ENCODE assay signal across 1 cellular context in the genomic region with DNA sequence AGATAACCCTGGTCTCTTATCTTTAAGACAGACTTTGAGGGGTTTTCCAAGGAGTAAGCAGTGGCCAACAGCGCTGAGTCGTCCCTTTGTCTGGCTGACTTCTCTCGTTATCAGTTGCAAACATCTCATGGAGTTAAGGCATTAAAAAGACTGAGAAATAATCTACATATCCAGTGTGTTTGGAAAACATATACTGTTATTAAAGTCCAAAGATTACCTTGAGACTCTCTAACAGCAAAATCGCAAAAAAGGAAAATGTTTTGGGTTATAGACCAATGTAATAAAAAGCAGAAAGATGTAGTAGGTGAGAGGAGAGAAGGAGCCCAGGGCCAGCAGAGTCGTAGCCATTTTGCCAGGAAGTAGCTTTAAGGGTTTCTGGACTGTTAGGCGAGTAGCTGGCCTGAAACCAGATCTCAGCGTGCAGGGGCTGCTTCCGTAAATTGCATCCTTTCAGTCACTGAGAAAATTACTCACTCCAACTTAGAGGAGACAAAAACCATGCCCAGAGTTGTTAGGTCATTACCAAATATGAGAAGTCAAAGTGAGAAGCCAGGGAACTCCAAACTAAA.
TF ChIP-seq lines count a peak whose summit lies in the region.

No MANE protein-coding gene starts in this region.

TF ChIP-seq in K562, 482 proteins besides CTCF, POLR2A, EP300 and RAD21 (continued from another document and continues in another):
- TF ChIP-seq, protein P1, sequence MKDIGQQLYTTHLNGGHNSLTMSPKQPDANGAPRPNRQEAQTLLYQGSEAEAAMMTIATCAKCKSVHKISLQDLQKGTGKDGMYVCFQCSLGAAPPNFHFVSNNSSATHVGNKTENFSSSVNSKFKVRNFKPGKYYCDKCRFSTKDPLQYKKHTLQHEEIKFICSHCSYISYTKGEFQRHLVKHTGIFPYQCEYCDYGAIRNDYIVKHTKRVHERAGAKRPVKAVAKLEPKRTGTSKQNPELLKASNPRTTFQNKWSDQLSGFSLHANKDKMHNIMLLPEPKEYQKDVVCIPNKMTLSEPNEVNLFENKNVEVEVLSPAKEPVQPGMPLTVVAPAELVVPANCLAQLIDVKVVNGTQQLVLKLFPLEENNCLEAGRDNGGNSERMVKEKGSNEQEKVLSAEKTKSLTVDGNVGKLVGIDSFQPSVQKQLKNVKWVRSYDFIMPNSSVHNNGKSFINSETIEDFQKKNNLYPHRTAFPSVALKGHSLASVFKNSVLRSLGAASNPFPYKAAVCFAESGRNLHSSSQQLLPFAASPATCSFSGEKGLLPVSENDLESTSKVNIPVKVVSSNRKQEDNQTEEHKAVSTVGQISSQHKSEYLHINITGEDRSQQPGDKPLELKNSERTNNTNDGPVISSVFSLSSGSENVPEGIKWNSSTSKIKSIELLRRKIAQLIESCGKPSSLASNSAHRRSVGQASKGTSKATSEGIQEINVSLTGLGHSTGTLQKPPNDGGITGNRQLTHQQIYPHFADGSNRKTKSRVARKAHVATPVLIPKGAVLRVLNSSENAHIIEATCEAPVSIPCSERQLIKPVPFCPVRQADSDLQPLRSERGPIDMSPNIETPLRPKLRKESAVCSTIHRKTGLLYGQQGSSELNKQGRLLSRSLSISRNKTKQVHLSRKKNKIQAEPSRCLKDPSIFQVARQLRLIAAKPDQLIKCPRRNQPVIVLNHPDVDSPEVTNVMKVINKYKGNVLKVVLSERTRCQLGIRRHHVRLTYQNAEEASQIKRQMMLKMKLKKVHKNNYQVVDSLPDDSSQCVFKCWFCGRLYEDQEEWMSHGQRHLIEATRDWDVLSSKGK (CRISPR knock-in tag; IDR thresholded peaks at IDR 0.05) = no peak
- TF ChIP-seq ZSCAN32 (CRISPR knock-in tag; IDR thresholded peaks at IDR 0.05) = 0 out of 2 replicates have a peak, but pooled peaks have one; percentile 24
- no peak for TF ChIP-seq TCF3 (CRISPR knock-in tag; IDR thresholded peaks at IDR 0.05)
- no peak for TF ChIP-seq ZNF263 (CRISPR knock-in tag; IDR thresholded peaks at IDR 0.05; ENCODE audit: borderline replicate concordance)
- TF ChIP-seq, protein P2, sequence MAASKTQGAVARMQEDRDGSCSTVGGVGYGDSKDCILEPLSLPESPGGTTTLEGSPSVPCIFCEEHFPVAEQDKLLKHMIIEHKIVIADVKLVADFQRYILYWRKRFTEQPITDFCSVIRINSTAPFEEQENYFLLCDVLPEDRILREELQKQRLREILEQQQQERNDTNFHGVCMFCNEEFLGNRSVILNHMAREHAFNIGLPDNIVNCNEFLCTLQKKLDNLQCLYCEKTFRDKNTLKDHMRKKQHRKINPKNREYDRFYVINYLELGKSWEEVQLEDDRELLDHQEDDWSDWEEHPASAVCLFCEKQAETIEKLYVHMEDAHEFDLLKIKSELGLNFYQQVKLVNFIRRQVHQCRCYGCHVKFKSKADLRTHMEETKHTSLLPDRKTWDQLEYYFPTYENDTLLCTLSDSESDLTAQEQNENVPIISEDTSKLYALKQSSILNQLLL (CRISPR knock-in tag; IDR thresholded peaks at IDR 0.05; ENCODE audit: borderline replicate concordance) = no peak
- TF ChIP-seq, protein P3, sequence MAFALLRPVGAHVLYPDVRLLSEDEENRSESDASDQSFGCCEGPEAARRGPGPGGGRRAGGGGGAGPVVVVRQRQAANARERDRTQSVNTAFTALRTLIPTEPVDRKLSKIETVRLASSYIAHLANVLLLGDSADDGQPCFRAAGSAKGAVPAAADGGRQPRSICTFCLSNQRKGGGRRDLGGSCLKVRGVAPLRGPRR (CRISPR knock-in tag; IDR thresholded peaks at IDR 0.05) = no peak
- 0 out of 2 replicates have a peak, but pooled peaks have one; percentile 2 for TF ChIP-seq FOXM1 (IDR thresholded peaks at IDR 0.05; ENCODE audit: low read depth)
- TF ChIP-seq FOXM1 (CRISPR knock-in tag; IDR thresholded peaks at IDR 0.05; ENCODE audit: low read depth) = no peak
- no peak for TF ChIP-seq ZNF174 (CRISPR knock-in tag; IDR thresholded peaks at IDR 0.05)
- peak; percentile 12; the same call in 1 of the 2 replicates for TF ChIP-seq ZNF239 (CRISPR knock-in tag; IDR thresholded peaks at IDR 0.05)
- TF ChIP-seq LARP7 (IDR thresholded peaks at IDR 0.05) = no peak
- TF ChIP-seq, protein P4, sequence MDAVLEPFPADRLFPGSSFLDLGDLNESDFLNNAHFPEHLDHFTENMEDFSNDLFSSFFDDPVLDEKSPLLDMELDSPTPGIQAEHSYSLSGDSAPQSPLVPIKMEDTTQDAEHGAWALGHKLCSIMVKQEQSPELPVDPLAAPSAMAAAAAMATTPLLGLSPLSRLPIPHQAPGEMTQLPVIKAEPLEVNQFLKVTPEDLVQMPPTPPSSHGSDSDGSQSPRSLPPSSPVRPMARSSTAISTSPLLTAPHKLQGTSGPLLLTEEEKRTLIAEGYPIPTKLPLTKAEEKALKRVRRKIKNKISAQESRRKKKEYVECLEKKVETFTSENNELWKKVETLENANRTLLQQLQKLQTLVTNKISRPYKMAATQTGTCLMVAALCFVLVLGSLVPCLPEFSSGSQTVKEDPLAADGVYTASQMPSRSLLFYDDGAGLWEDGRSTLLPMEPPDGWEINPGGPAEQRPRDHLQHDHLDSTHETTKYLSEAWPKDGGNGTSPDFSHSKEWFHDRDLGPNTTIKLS (IDR thresholded peaks at IDR 0.05; ENCODE audit: borderline replicate concordance, low read depth) = no peak
- TF ChIP-seq NELFE (IDR thresholded peaks at IDR 0.05; ENCODE audit: insufficient read depth, insufficient read length) = no peak
- TF ChIP-seq, protein P5, sequence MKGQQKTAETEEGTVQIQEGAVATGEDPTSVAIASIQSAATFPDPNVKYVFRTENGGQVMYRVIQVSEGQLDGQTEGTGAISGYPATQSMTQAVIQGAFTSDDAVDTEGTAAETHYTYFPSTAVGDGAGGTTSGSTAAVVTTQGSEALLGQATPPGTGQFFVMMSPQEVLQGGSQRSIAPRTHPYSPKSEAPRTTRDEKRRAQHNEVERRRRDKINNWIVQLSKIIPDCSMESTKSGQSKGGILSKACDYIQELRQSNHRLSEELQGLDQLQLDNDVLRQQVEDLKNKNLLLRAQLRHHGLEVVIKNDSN (CRISPR knock-in tag; IDR thresholded peaks at IDR 0.05) = no peak
- no peak for TF ChIP-seq ZNF584 (CRISPR knock-in tag; IDR thresholded peaks at IDR 0.05; ENCODE audit: low read depth)
- TF ChIP-seq, protein P6, sequence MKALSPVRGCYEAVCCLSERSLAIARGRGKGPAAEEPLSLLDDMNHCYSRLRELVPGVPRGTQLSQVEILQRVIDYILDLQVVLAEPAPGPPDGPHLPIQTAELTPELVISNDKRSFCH (CRISPR knock-in tag; IDR thresholded peaks at IDR 0.05) = no peak
- TF ChIP-seq, protein P6 (tag; IDR thresholded peaks at IDR 0.05) = no peak
- TF ChIP-seq ZNF140 (CRISPR knock-in tag; IDR thresholded peaks at IDR 0.05) = no peak
- no peak for TF ChIP-seq ZNF778 (CRISPR knock-in tag; IDR thresholded peaks at IDR 0.05)
- TF ChIP-seq ZC3H4 (CRISPR knock-in tag; IDR thresholded peaks at IDR 0.05; ENCODE audit: borderline replicate concordance) = no peak
- no peak for TF ChIP-seq TBL1XR1 (IDR thresholded peaks at IDR 0.05; ENCODE audit: low read length in 2 of 2)
- TF ChIP-seq HLTF (IDR thresholded peaks at IDR 0.05) = no peak
- TF ChIP-seq TGIF2 (CRISPR knock-in tag; IDR thresholded peaks at IDR 0.05) = no peak
- TF ChIP-seq CBX3 (IDR thresholded peaks at IDR 0.05; ENCODE audit: borderline replicate concordance in 1 of 2, low read length in 2 of 2) = no peak
- TF ChIP-seq FOXJ2 (tag; IDR thresholded peaks at IDR 0.05) = no peak
- TF ChIP-seq NR2C2 (CRISPR knock-in tag; IDR thresholded peaks at IDR 0.05) = no peak
- 0 out of 2 replicates have a peak, but pooled peaks have one; percentile 20 for TF ChIP-seq NR2C2 (tag; IDR thresholded peaks at IDR 0.05)
- TF ChIP-seq CHCHD3 (CRISPR knock-in tag; IDR thresholded peaks at IDR 0.05) = no peak
- no peak for TF ChIP-seq HDGF (IDR thresholded peaks at IDR 0.05)
- TF ChIP-seq ZKSCAN1 (IDR thresholded peaks at IDR 0.05; ENCODE audit: low read depth, low read length) = no peak
- TF ChIP-seq, protein P7, sequence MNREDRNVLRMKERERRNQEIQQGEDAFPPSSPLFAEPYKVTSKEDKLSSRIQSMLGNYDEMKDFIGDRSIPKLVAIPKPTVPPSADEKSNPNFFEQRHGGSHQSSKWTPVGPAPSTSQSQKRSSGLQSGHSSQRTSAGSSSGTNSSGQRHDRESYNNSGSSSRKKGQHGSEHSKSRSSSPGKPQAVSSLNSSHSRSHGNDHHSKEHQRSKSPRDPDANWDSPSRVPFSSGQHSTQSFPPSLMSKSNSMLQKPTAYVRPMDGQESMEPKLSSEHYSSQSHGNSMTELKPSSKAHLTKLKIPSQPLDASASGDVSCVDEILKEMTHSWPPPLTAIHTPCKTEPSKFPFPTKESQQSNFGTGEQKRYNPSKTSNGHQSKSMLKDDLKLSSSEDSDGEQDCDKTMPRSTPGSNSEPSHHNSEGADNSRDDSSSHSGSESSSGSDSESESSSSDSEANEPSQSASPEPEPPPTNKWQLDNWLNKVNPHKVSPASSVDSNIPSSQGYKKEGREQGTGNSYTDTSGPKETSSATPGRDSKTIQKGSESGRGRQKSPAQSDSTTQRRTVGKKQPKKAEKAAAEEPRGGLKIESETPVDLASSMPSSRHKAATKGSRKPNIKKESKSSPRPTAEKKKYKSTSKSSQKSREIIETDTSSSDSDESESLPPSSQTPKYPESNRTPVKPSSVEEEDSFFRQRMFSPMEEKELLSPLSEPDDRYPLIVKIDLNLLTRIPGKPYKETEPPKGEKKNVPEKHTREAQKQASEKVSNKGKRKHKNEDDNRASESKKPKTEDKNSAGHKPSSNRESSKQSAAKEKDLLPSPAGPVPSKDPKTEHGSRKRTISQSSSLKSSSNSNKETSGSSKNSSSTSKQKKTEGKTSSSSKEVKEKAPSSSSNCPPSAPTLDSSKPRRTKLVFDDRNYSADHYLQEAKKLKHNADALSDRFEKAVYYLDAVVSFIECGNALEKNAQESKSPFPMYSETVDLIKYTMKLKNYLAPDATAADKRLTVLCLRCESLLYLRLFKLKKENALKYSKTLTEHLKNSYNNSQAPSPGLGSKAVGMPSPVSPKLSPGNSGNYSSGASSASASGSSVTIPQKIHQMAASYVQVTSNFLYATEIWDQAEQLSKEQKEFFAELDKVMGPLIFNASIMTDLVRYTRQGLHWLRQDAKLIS (CRISPR knock-in tag; IDR thresholded peaks at IDR 0.05) = no peak
- TF ChIP-seq, protein P8, sequence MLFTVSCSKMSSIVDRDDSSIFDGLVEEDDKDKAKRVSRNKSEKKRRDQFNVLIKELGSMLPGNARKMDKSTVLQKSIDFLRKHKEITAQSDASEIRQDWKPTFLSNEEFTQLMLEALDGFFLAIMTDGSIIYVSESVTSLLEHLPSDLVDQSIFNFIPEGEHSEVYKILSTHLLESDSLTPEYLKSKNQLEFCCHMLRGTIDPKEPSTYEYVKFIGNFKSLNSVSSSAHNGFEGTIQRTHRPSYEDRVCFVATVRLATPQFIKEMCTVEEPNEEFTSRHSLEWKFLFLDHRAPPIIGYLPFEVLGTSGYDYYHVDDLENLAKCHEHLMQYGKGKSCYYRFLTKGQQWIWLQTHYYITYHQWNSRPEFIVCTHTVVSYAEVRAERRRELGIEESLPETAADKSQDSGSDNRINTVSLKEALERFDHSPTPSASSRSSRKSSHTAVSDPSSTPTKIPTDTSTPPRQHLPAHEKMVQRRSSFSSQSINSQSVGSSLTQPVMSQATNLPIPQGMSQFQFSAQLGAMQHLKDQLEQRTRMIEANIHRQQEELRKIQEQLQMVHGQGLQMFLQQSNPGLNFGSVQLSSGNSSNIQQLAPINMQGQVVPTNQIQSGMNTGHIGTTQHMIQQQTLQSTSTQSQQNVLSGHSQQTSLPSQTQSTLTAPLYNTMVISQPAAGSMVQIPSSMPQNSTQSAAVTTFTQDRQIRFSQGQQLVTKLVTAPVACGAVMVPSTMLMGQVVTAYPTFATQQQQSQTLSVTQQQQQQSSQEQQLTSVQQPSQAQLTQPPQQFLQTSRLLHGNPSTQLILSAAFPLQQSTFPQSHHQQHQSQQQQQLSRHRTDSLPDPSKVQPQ (CRISPR knock-in tag; IDR thresholded peaks at IDR 0.05; ENCODE audit: borderline replicate concordance) = no peak
- TF ChIP-seq, protein P9, sequence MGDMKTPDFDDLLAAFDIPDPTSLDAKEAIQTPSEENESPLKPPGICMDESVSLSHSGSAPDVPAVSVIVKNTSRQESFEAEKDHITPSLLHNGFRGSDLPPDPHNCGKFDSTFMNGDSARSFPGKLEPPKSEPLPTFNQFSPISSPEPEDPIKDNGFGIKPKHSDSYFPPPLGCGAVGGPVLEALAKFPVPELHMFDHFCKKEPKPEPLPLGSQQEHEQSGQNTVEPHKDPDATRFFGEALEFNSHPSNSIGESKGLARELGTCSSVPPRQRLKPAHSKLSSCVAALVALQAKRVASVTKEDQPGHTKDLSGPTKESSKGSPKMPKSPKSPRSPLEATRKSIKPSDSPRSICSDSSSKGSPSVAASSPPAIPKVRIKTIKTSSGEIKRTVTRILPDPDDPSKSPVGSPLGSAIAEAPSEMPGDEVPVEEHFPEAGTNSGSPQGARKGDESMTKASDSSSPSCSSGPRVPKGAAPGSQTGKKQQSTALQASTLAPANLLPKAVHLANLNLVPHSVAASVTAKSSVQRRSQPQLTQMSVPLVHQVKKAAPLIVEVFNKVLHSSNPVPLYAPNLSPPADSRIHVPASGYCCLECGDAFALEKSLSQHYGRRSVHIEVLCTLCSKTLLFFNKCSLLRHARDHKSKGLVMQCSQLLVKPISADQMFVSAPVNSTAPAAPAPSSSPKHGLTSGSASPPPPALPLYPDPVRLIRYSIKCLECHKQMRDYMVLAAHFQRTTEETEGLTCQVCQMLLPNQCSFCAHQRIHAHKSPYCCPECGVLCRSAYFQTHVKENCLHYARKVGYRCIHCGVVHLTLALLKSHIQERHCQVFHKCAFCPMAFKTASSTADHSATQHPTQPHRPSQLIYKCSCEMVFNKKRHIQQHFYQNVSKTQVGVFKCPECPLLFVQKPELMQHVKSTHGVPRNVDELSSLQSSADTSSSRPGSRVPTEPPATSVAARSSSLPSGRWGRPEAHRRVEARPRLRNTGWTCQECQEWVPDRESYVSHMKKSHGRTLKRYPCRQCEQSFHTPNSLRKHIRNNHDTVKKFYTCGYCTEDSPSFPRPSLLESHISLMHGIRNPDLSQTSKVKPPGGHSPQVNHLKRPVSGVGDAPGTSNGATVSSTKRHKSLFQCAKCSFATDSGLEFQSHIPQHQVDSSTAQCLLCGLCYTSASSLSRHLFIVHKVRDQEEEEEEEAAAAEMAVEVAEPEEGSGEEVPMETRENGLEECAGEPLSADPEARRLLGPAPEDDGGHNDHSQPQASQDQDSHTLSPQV (IDR thresholded peaks at IDR 0.05) = peak; percentile 75
- peak; percentile 22; the same call in 1 of the 2 replicates for TF ChIP-seq NCOR1 (IDR thresholded peaks at IDR 0.05)
- no peak for TF ChIP-seq POLR2AphosphoS2 (IDR thresholded peaks at IDR 0.05; ENCODE audit: low read length)
- no peak for TF ChIP-seq TOE1 (IDR thresholded peaks at IDR 0.05; ENCODE audit: borderline replicate concordance)
- no peak for TF ChIP-seq TOE1 (CRISPR knock-in tag; IDR thresholded peaks at IDR 0.05; ENCODE audit: borderline replicate concordance, low read depth)
- no peak for TF ChIP-seq ZNF830 (CRISPR knock-in tag; IDR thresholded peaks at IDR 0.05)
- TF ChIP-seq, protein P10, sequence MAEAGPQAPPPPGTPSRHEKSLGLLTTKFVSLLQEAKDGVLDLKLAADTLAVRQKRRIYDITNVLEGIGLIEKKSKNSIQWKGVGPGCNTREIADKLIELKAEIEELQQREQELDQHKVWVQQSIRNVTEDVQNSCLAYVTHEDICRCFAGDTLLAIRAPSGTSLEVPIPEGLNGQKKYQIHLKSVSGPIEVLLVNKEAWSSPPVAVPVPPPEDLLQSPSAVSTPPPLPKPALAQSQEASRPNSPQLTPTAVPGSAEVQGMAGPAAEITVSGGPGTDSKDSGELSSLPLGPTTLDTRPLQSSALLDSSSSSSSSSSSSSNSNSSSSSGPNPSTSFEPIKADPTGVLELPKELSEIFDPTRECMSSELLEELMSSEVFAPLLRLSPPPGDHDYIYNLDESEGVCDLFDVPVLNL (CRISPR knock-in tag; IDR thresholded peaks at IDR 0.05; ENCODE audit: low read depth) = no peak
- TF ChIP-seq KHSRP (IDR thresholded peaks at IDR 0.05) = no peak
- no peak for TF ChIP-seq HMGN3 (IDR thresholded peaks at IDR 0.05; ENCODE audit: borderline replicate concordance, extremely low read depth, insufficient read length, low read depth, low read length)
- no peak for TF ChIP-seq ZNF184 (CRISPR knock-in tag; IDR thresholded peaks at IDR 0.05)
